In genomic region chr4:168831585-168831918, GRCh38 we compare ENCODE assay signal across 1 cellular context.
TF ChIP-seq lines count a peak whose summit lies in the region.

No MANE protein-coding gene starts in this region.

TF ChIP-seq in H1, 55 proteins besides CTCF, POLR2A, EP300 and RAD21 (continued from another document):
- TF ChIP-seq CHD7 (IDR thresholded peaks at IDR 0.05; ENCODE audit: insufficient replicate concordance, low read length): no peak
- TF ChIP-seq ZNF274 (IDR thresholded peaks at IDR 0.05; ENCODE audit: borderline replicate concordance, extremely low read depth, low read length): no peak
- no peak for TF ChIP-seq KDM5A (IDR thresholded peaks at IDR 0.05; ENCODE audit: low read length)
- TF ChIP-seq CBX5 (IDR thresholded peaks at IDR 0.05; ENCODE audit: low read depth, low read length): no peak
- TF ChIP-seq ASH2L (IDR thresholded peaks at IDR 0.05; ENCODE audit: low read length): no peak
- TF ChIP-seq USF2 (IDR thresholded peaks at IDR 0.05; ENCODE audit: low read length): no peak
- no peak for TF ChIP-seq BACH1 (IDR thresholded peaks at IDR 0.05; ENCODE audit: low read length)
- TF ChIP-seq PHF8 (conservative IDR thresholded peaks at IDR 0.05; ENCODE audit: low read depth, low read length): no peak
- TF ChIP-seq, protein P1, sequence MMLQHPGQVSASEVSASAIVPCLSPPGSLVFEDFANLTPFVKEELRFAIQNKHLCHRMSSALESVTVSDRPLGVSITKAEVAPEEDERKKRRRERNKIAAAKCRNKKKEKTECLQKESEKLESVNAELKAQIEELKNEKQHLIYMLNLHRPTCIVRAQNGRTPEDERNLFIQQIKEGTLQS (IDR thresholded peaks at IDR 0.05; ENCODE audit: insufficient read depth, low read depth, low read length): no peak
- TF ChIP-seq BCL11A (IDR thresholded peaks at IDR 0.05; ENCODE audit: low read depth in 2 of 2, low read length in 2 of 2): no peak
- no peak for TF ChIP-seq KDM4A (IDR thresholded peaks at IDR 0.05; ENCODE audit: low read depth, low read length, severe bottlenecking)
- TF ChIP-seq RXRA (IDR thresholded peaks at IDR 0.05; ENCODE audit: insufficient read depth, low read depth, low read length): no peak
- no peak for TF ChIP-seq POLR2AphosphoS5 (IDR thresholded peaks at IDR 0.05; ENCODE audit: low read depth, low read length)
